ENCODE assay signal across 10 cellular contexts in genomic region chr11:43989162-43989961, GRCh38. TPM values are rescaled to one million over a fixed set of nuclear protein-coding genes. Genes with fewer than 3 reads are reported as not detected.
A peak's percentile ranks its signal among the peaks of the same experiment; 100 is the strongest.
DNase-seq lines count a peak whose midpoint lies in the region; ATAC-seq and TF ChIP-seq lines count a peak whose summit lies in the region.
"Had no signal": no experiment of that assay in that cellular context is flagged by ENCODE, and none has a peak within 500 bp of the region (broad histone marks: within the 10 kb centered on the region; RNA-seq: fewer than 3 reads in every experiment).

No MANE protein-coding gene starts in this region.

- intact Hi-C loops in left ventricle myocardium inferior (cut with micrococcal nuclease) = no loop called here
- intact Hi-C loops in sciatic nerve (cut with DNase I) = no loop called here

- H3K4me3 Mint-ChIP-seq in H9 (no peak overlapping the region), T-cell (no peak overlapping the region)
- H3K4me3 Mint-ChIP-seq: stimulated activated naive CD8-positive, alpha-beta T cell treated with anti-CD3 and anti-CD28 coated beads, Interleukin-15, Interleukin-2, amounts not matched to agents 100 ng/mL and 50 ng/mL, for 24 hours had no signal

- no peak overlapping the region for H4K5ac ChIP-seq in H9 (ENCODE audit: insufficient read length, low read depth, low read length)

- no peaks in the 10 kb centered on the region for H3K79me1 ChIP-seq in H9 (ENCODE audit: insufficient read depth, low read depth, low read length, poor library complexity, severe bottlenecking)

- no peak overlapping the region for H2BK120ac ChIP-seq in H9 (ENCODE audit: low read depth, low read length, poor library complexity, severe bottlenecking)

- H4K20me1 ChIP-seq in H9 (ENCODE audit: control insufficient read depth, insufficient read depth, insufficient read length) = no peaks in the 10 kb centered on the region

- H3K4me2 ChIP-seq in H9 (ENCODE audit: insufficient read depth, insufficient read length, low read length) = no peak overlapping the region

- H2BK15ac ChIP-seq in H9 (ENCODE audit: low read depth, low read length) = no peak overlapping the region

- DNase-seq in H9 (peak; percentile 45), adipocyte (ENCODE audit: low read depth) (no peak), left ventricle myocardium inferior (peak; percentile 77), sciatic nerve (ENCODE audit: low spot score) (peak; percentile 82), NCI-H2107 treated with DMSO at 0.1 percent for 48 hours (lab: John Stamatoyannopoulos, UW; ENCODE audit: unreplicated experiment) (no peak), globus pallidus (ENCODE audit: low spot score) (no peak), T-cell (no peak)
- no peak for DNase-seq in activated naive CD4-positive, alpha-beta T cell treated with anti-CD3 and anti-CD28 coated beads, Interleukin-2, amount 50 U/mL, for 16 hours

- H3K4me1 Mint-ChIP-seq in H9 = peaks cover 31 to 55% of the 10 kb centered on the region in 2 experiments
- H3K4me1 Mint-ChIP-seq in T-cell = peaks cover 0 to 5% (median 0%) of the 10 kb centered on the region in 3 donors

- H3K9ac ChIP-seq in H9 (ENCODE audit: extremely low read depth, insufficient read length, low read length) = no peak overlapping the region
- H3K9ac ChIP-seq in adipocyte (ENCODE audit: low read length) = peak overlapping the region; percentile 55

- CTCF ChIA-PET in T-cell (lab: Charles Lee) = no interaction called here

- H3T11ph ChIP-seq in H9 (ENCODE audit: low read length) = no peak overlapping the region

- H3K4me3 ChIP-seq in adipocyte (ENCODE audit: low read length) = no peak overlapping the region
- no peak overlapping the region for H3K4me3 ChIP-seq in left ventricle myocardium inferior

- H3K4me1 ChIP-seq in H9 (ENCODE audit: insufficient read depth, low read length) = no peaks in the 10 kb centered on the region
- peaks cover 43% of the 10 kb centered on the region for H3K4me1 ChIP-seq in adipocyte (ENCODE audit: control insufficient read depth, insufficient read depth, low read length)
- peaks cover 81% of the 10 kb centered on the region for H3K4me1 ChIP-seq in left ventricle myocardium inferior

- H3K36me3 Mint-ChIP-seq in H9 (ENCODE audit: insufficient read depth in 1 of 3, low read depth in 3 of 3) = no peaks in the 10 kb centered on the region
- no peaks in the 10 kb centered on the region for H3K36me3 Mint-ChIP-seq in T-cell

- H4K8ac ChIP-seq in H9 (replicated peaks; ENCODE audit: insufficient read length, low read depth, low read length) = no peak overlapping the region

- H3K27me3 ChIP-seq in H9 (ENCODE audit: insufficient read depth, low read length) = no peaks in the 10 kb centered on the region
- H3K27me3 ChIP-seq in adipocyte (replicated peaks; ENCODE audit: control insufficient read depth, insufficient read depth, low read length) = no peaks in the 10 kb centered on the region
- no peaks in the 10 kb centered on the region for H3K27me3 ChIP-seq in left ventricle myocardium inferior (ENCODE audit: low read depth)

- peak overlapping the region in 2 of 3 experiments; percentile 68 to 84; a peak in 2 of 7 replicates for H3K27ac Mint-ChIP-seq in H9
- no peak overlapping the region for H3K27ac Mint-ChIP-seq in T-cell
- H3K27ac Mint-ChIP-seq: stimulated activated naive CD8-positive, alpha-beta T cell treated with anti-CD3 and anti-CD28 coated beads, Interleukin-15, Interleukin-2, amounts not matched to agents 100 ng/mL and 50 ng/mL, for 24 hours had no signal

- no peak overlapping the region for H2BK5ac ChIP-seq in H9 (ENCODE audit: insufficient read length, low read length)

- no peak overlapping the region for H3K14ac ChIP-seq in H9 (ENCODE audit: insufficient read depth, low read length)

- H3K36me3 ChIP-seq in adipocyte (ENCODE audit: control insufficient read depth, insufficient read depth, low read length, severe bottlenecking) (no peaks in the 10 kb centered on the region), left ventricle myocardium inferior (no peaks in the 10 kb centered on the region)

- H3K27me3 Mint-ChIP-seq in H9 (ENCODE audit: low read depth) (peaks cover 2% of the 10 kb centered on the region; the same call in 1 of the 2 replicates), T-cell (peaks cover 10 to 15% of the 10 kb centered on the region in 2 donors)

- no peak overlapping the region for H3K4ac ChIP-seq in H9 (ENCODE audit: low read depth, low read length)

- no peaks in the 10 kb centered on the region; a peak in 2 of 5 replicates for H3K9me3 Mint-ChIP-seq in H9
- no peaks in the 10 kb centered on the region for H3K9me3 Mint-ChIP-seq in T-cell
- H3K9me3 Mint-ChIP-seq: stimulated activated naive CD8-positive, alpha-beta T cell treated with anti-CD3 and anti-CD28 coated beads, Interleukin-15, Interleukin-2, amounts not matched to agents 100 ng/mL and 50 ng/mL, for 24 hours had no signal

- no peak overlapping the region for H3K18ac ChIP-seq in H9 (ENCODE audit: insufficient read length, low read depth, low read length)

- ATAC-seq in sciatic nerve = peak; percentile 71
- ATAC-seq in T-cell (replicated peaks in 1 of 4) = no peak

- no peak overlapping the region for H2AFZ ChIP-seq in H9 (ENCODE audit: low read length)

- no peak overlapping the region for H3K23ac ChIP-seq in H9 (ENCODE audit: insufficient read length, low read depth, low read length)

- H2AK5ac ChIP-seq in H9 (ENCODE audit: insufficient read length, low read length) = no peak overlapping the region

- H4K91ac ChIP-seq in H9 (ENCODE audit: insufficient read length, low read depth, low read length) = no peak overlapping the region

- H2BK20ac ChIP-seq in H9 (ENCODE audit: low read depth, low read length, poor library complexity, severe bottlenecking) = no peak overlapping the region

- no CpG with 5 or more reads among the region's 11 CpGs for WGBS in H9 (ENCODE audit: extremely low coverage, insufficient read length, low lambda C conversion rate)

- H3K27ac ChIP-seq in H9 (ENCODE audit: insufficient read length, low read depth, low read length) (no peak overlapping the region), left ventricle myocardium inferior (replicated peaks) (peak overlapping the region; percentile 88)

- POLR2A ChIA-PET in T-cell (lab: Charles Lee) = no interaction called here

- TF ChIP-seq CTCF in H9 (conservative IDR thresholded peaks at IDR 0.05) (no peak), left ventricle myocardium inferior (IDR thresholded peaks at IDR 0.05; ENCODE audit: borderline replicate concordance) (no peak)

- H3K23me2 ChIP-seq in H9 (ENCODE audit: insufficient read length, low read depth, low read length, poor library complexity, severe bottlenecking) = no peaks in the 10 kb centered on the region

- no peak overlapping the region for H3K56ac ChIP-seq in H9 (ENCODE audit: insufficient read length, low read depth, low read length)

- no peaks in the 10 kb centered on the region for H3K79me2 ChIP-seq in H9 (ENCODE audit: insufficient read depth, low read length)

- H3K9me3 ChIP-seq in H9 (ENCODE audit: control insufficient read depth, low read depth, low read length) (no peaks in the 10 kb centered on the region), adipocyte (ENCODE audit: control insufficient read depth, low read length) (no peaks in the 10 kb centered on the region), left ventricle myocardium inferior (replicated peaks) (no peaks in the 10 kb centered on the region)

- no peak overlapping the region for H2BK12ac ChIP-seq in H9 (ENCODE audit: insufficient read length, low read depth, low read length)

RNA-seq across cellular contexts. Expression of gene C11orf96, which starts 46.9 kb away (rescaled TPM):
- total RNA-seq in H9 (2021) (1.3 and 1.4 TPM in 2 replicates), left ventricle myocardium inferior (20.1 TPM), sciatic nerve (66.8 TPM), T-cell (1 to 10 TPM in 1 of 5 donors, under 1 TPM in 3, not detected in 1; 0.44 to 1.1 (median 0.73) TPM)

RNA-seq across cellular contexts. Expression of gene ACCSL, which starts 58.4 kb away (rescaled TPM):
- total RNA-seq in H9 (2021) = not detected in 2 replicates
- not detected for total RNA-seq in left ventricle myocardium inferior
- total RNA-seq in sciatic nerve = not detected
- total RNA-seq in T-cell = not detected
- total RNA-seq: T-helper 1 cell treated with Interleukin-12 subunit alpha and Interleukin-12 subunit beta and Interleukin-4 antibody, amounts not matched to agents 30 ng/mL and 1 ng/mL, for 36 hours had no signal

Comparison
In these comparisons a context has a peak if more than half of its experiments do, and no peak if none do; other contexts are left out.
1. DNase-seq: peak in H9 (single experiment), left ventricle myocardium inferior (single experiment) and sciatic nerve (single experiment); none in adipocyte (single experiment), NCI-H2107 treated with DMSO at 0.1 percent for 48 hours (single experiment), globus pallidus (single experiment), activated naive CD4-positive, alpha-beta T cell treated with anti-CD3 and anti-CD28 coated beads, Interleukin-2, amount 50 U/mL, for 16 hours (single experiment) and T-cell (0 of 34).
2. H3K27ac Mint-ChIP-seq: peak in H9 (2 of 3); none in T-cell (0 of 2).